Comparison of ENCODE assay signal across 25 cellular contexts in the genomic region with DNA sequence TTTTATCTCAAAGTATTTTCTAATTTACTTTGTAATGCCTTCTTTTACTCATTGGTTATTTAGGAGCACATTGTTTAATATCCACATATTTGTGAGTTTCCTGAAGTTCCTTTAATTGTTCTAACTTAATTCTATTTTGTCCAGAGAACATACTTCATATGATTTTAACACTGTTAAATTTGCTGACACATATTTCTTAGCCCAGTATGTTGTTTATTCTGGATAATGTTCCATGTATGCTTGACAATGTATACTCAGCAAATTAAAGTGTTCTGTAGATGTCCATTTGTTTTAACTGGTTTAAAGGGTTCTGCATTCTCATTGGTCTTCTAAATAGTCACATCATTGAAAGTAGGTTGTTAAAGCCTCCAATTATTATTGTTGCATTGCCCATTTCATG.
"Had no signal": no experiment of that assay in that cellular context is flagged by ENCODE, and none has a peak within 500 bp of the region (broad histone marks: within the 10 kb centered on the region; RNA-seq: fewer than 3 reads in every experiment).

No MANE protein-coding gene starts in this region.

- ATAC-seq: effector memory CD8-positive, alpha-beta T cell; esophagus mucosa; gastrocnemius medialis; heart right ventricle; left cardiac atrium; left lung; left ventricle myocardium superior; lower lobe of right lung; naive thymus-derived CD4-positive, alpha-beta T cell had no signal

- H3K9me3 ChIP-seq: esophagus squamous epithelium, gastrocnemius medialis, heart right ventricle, left lung, lower lobe of right lung had no signal

- H3K27me3 ChIP-seq: esophagus squamous epithelium, gastrocnemius medialis, heart right ventricle, left lung had no signal

- H3K4me1 ChIP-seq: esophagus squamous epithelium, gastrocnemius medialis, heart right ventricle, left lung, lower lobe of right lung had no signal

- H3K27ac ChIP-seq: coronary artery, epithelial cell of prostate, esophagus squamous epithelium, gastrocnemius medialis, heart right ventricle, left lung, lower lobe of right lung had no signal

- FAIRE-seq: colon, islet of Langerhans, keratinocyte had no signal

- H3K4me3 ChIP-seq: coronary artery, esophagus squamous epithelium, gastrocnemius medialis, heart right ventricle, left lung, lower lobe of right lung had no signal

- DNase-seq: effector CD8-positive, alpha-beta T cell; effector memory CD8-positive, alpha-beta T cell; endodermal cell; erythroblast; esophagus squamous epithelium; foreskin fibroblast; foreskin melanocyte; gastrocnemius medialis; glutamatergic neuron; head of caudate nucleus; heart right ventricle; hippocampal formation; left cardiac atrium; left lung; left ventricle myocardium superior; lower lobe of right lung; mesendoderm; midbrain; naive thymus-derived CD4-positive, alpha-beta T cell had no signal

- H3K36me3 ChIP-seq: esophagus squamous epithelium, gastrocnemius medialis, heart right ventricle, left lung, lower lobe of right lung had no signal
